Comparison of ENCODE assay signal across 21 cellular contexts in the genomic region with DNA sequence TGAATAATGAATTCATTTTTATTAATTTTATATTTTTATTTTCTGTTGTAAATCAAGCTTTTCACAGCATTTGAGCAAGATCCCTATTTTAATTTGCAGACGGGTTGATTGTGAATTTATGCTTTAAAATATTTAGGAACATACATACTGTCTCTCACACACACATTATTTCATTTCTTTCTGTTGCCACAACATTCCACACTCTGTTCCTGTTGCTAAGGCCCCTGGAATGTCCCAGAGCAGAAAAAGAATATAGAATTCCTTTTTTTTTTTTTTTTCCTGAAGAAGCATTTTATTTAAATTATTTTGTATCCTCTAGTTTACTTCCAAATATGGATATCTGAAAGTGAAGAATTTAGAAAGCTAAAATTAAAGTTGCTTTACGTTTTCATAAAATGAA. TPM values are rescaled to one million over a fixed set of nuclear protein-coding genes. Genes with fewer than 3 reads are reported as not detected.
A peak's percentile ranks its signal among the peaks of the same experiment; 100 is the strongest.
DNase-seq lines count a peak whose midpoint lies in the region; ATAC-seq and TF ChIP-seq lines count a peak whose summit lies in the region.
"Had no signal": no experiment of that assay in that cellular context is flagged by ENCODE, and none has a peak within 500 bp of the region (broad histone marks: within the 10 kb centered on the region; RNA-seq: fewer than 3 reads in every experiment).

No MANE protein-coding gene starts in this region.

- H3K4me2 ChIP-seq in IMR-90 (ENCODE audit: low read depth, low read length), result no peak overlapping the region
- no peak overlapping the region for H3K4me2 ChIP-seq in skeletal muscle satellite cell (ENCODE audit: low read length)

- H4K91ac ChIP-seq in IMR-90 (ENCODE audit: insufficient read depth, low read depth, low read length), result peak overlapping the region; percentile 34; the same call in 1 of the 2 replicates

- peak overlapping the region; percentile 64; the same call in 1 of the 2 replicates for H3K4ac ChIP-seq in IMR-90 (ENCODE audit: low read depth, low read length)

- DNase-seq in IMR-90 (peak; percentile 74), cardiac fibroblast (ENCODE audit: low read depth in 2 of 2) (peak; percentile 80 to 83), foreskin keratinocyte (peak in 1 of 2 donors; percentile 44), NCI-H2107 (lab: John Stamatoyannopoulos, UW) (no peak), pons (ENCODE audit: low spot score) (no peak), middle frontal gyrus (ENCODE audit: extremely low spot score, low spot score) (no peak)
- DNase-seq: activated CD4-positive, alpha-beta T cell treated with anti-CD3 and anti-CD28 coated beads for 1 hour; activated CD8-positive, alpha-beta memory T cell treated with anti-CD3 and anti-CD28 coated beads, Interleukin-2, amount 50 U/mL, for 48 hours; C1 segment of cervical spinal cord; DMS79 treated with DMSO at 0.1 percent for 48 hours; dorsolateral prefrontal cortex; gastrocnemius medialis; NCI-H2081 treated with DMSO at 0.1 percent for 48 hours; nucleus accumbens; small intestine; stimulated activated naive CD4-positive, alpha-beta T cell had no signal

- no peak overlapping the region for H4K5ac ChIP-seq in IMR-90 (ENCODE audit: low read depth, low read length)

- H3K79me1 ChIP-seq in IMR-90 (ENCODE audit: low read depth in 1 of 2, low read length in 2 of 2), result peaks cover 49 to 72% of the 10 kb centered on the region in 2 experiments

- H2BK15ac ChIP-seq in IMR-90 (ENCODE audit: low read depth, low read length), result no peak overlapping the region; the same call in 2 of the 3 replicates

- intact Hi-C loops in IMR-90 (cut with micrococcal nuclease), result no loop called here

- TF ChIP-seq RAD21 in IMR-90 (IDR thresholded peaks at IDR 0.05; ENCODE audit: low read length), result no peak

- H3K9me1 ChIP-seq in IMR-90 (ENCODE audit: insufficient read depth, low read length), result peaks cover 33% of the 10 kb centered on the region

- H2BK20ac ChIP-seq in IMR-90 (ENCODE audit: low read depth, low read length), result 0 out of 2 replicates have a peak overlapping the region, but pooled peaks have one; percentile 55

- H2BK5ac ChIP-seq in IMR-90 (ENCODE audit: low read depth, low read length, poor library complexity, severe bottlenecking), result no peak overlapping the region

- peak; percentile 55 for ATAC-seq in IMR-90 (ENCODE audit: low read depth)
- ATAC-seq in foreskin keratinocyte, result peak; percentile 62
- ATAC-seq: gastrocnemius medialis had no signal

- in situ Hi-C loops in IMR-90 (cut with MboI; ENCODE audit: low sequenced_read_pairs), result no loop called here

- no peak overlapping the region for H2AK5ac ChIP-seq in IMR-90 (ENCODE audit: low read depth, low read length)

- H3K36me3 ChIP-seq in IMR-90 (ENCODE audit: control insufficient read depth, insufficient read depth, low read length), result peaks cover 2% of the 10 kb centered on the region; the same call in 1 of the 2 replicates
- H3K36me3 ChIP-seq in skeletal muscle satellite cell (ENCODE audit: insufficient read depth, low read length), result peaks cover 5% of the 10 kb centered on the region

- no peak overlapping the region for H2AFZ ChIP-seq in IMR-90 (replicated peaks; ENCODE audit: low read length, poor library complexity)

- H3K14ac ChIP-seq in IMR-90 (replicated peaks; ENCODE audit: low read depth, low read length), result no peak overlapping the region

- no peak overlapping the region for H3K4me3 ChIP-seq in IMR-90 (ENCODE audit: insufficient read depth, low read depth, low read length)
- H3K4me3 ChIP-seq in cardiac fibroblast (replicated peaks in 1 of 2; ENCODE audit: low read depth in 2 of 2, low read length in 2 of 2), result no peak overlapping the region
- no peak overlapping the region for H3K4me3 ChIP-seq in skeletal muscle satellite cell (ENCODE audit: low read length)
- H3K4me3 ChIP-seq: dorsolateral prefrontal cortex, gastrocnemius medialis had no signal

- dilution Hi-C loops in IMR-90 (cut with HindIII; ENCODE audit: low sequenced_read_pairs, unreplicated experiment), result no loop called here

- peak overlapping the region in 1 of 2 experiments; percentile 24; a peak in 1 of 4 replicates for H4K8ac ChIP-seq in IMR-90 (ENCODE audit: low read depth in 2 of 2, low read length in 2 of 2)

- H3K9ac ChIP-seq in IMR-90 (ENCODE audit: low read depth, low read length) (no peak overlapping the region), skeletal muscle satellite cell (ENCODE audit: low read depth, low read length) (peak overlapping the region; percentile 58)

- H2BK120ac ChIP-seq in IMR-90 (ENCODE audit: low read depth, low read length), result peak overlapping the region; percentile 49; the same call in 1 of the 2 replicates

- H3K27ac ChIP-seq in IMR-90 (ENCODE audit: insufficient read depth, low read length) (0 out of 2 replicates have a peak overlapping the region, but pooled peaks have one; percentile 20), foreskin keratinocyte (peak overlapping the region; percentile 1)
- H3K27ac ChIP-seq: dorsolateral prefrontal cortex, gastrocnemius medialis, RWPE1 had no signal

- H3K4me1 ChIP-seq in IMR-90 (ENCODE audit: control insufficient read depth, insufficient read depth, low read length) (peaks cover 6% of the 10 kb centered on the region), foreskin keratinocyte (peaks cover 8% of the 10 kb centered on the region), skeletal muscle satellite cell (ENCODE audit: control insufficient read depth, insufficient read depth, low read length) (peaks cover 32% of the 10 kb centered on the region)

- no TSS peak for BruUV-seq in IMR-90 (replicated peaks; lab: Mats Ljungman, UMichigan)

- TF ChIP-seq POLR2A in IMR-90 (IDR thresholded peaks at IDR 0.05; ENCODE audit: low read depth, low read length), result no peak

- H3K27me3 ChIP-seq in IMR-90 (ENCODE audit: control insufficient read depth, insufficient read depth, low read length) (no peaks in the 10 kb centered on the region), foreskin keratinocyte (no peaks in the 10 kb centered on the region), skeletal muscle satellite cell (ENCODE audit: control insufficient read depth, insufficient read depth, low read length) (no peaks in the 10 kb centered on the region)
- H3K27me3 ChIP-seq: dorsolateral prefrontal cortex, gastrocnemius medialis had no signal

- no peak overlapping the region for H3K56ac ChIP-seq in IMR-90 (ENCODE audit: extremely low read depth, insufficient read depth, low read length)

- TF ChIP-seq CTCF in IMR-90 (conservative IDR thresholded peaks at IDR 0.05; ENCODE audit: low read depth, low read length) (no peak), cardiac fibroblast (IDR thresholded peaks at IDR 0.05; ENCODE audit: low read depth, low read length) (no peak), foreskin keratinocyte (conservative IDR thresholded peaks at IDR 0.05) (no peak)

- no peaks in the 10 kb centered on the region for H3K9me3 ChIP-seq in IMR-90 (ENCODE audit: control insufficient read depth, insufficient read depth, low read length)
- H3K9me3 ChIP-seq in skeletal muscle satellite cell (replicated peaks; ENCODE audit: low read length), result no peaks in the 10 kb centered on the region
- H3K9me3 ChIP-seq: gastrocnemius medialis had no signal

- H4K20me1 ChIP-seq in IMR-90 (ENCODE audit: insufficient read depth, low read length), result peaks cover 32% of the 10 kb centered on the region

- H2AK9ac ChIP-seq in IMR-90 (replicated peaks; ENCODE audit: low read depth, low read length, poor library complexity), result no peak overlapping the region

- POLR2A ChIA-PET in IMR-90 (lab: Charles Lee; ENCODE audit: unreplicated experiment), result no interaction called here

- WGBS in IMR-90 (ENCODE audit: extremely low coverage in 2 of 2, insufficient read length in 1 of 2), 2 experiments, result no CpG with 5 or more reads among the region's 2 CpGs

- CTCF ChIA-PET in IMR-90 (lab: Yijun Ruan, JAX), result no interaction called here

- no peak overlapping the region for H3K18ac ChIP-seq in IMR-90 (ENCODE audit: low read depth, low read length)

- H3K23ac ChIP-seq in IMR-90 (ENCODE audit: low read depth, low read length), result no peak overlapping the region

TF ChIP-seq in IMR-90, 13 proteins besides CTCF, POLR2A, EP300 and RAD21:
- no peak for TF ChIP-seq BHLHE40 (IDR thresholded peaks at IDR 0.05; ENCODE audit: low read depth, low read length)
TF ChIP-seq in IMR-90: peak in this region for 0.

RNA-seq across cellular contexts. Expression of a gene that starts 36.8 kb away (rescaled TPM):
- total RNA-seq in IMR-90 (2012; rRNA removed) (not detected in 2 replicates), foreskin keratinocyte (not detected in 2 replicates)
- polyA plus RNA-seq in IMR-90 (2012; rRNA removed) (not detected in 2 replicates), foreskin keratinocyte (0.79 TPM in 1 of 2 replicates, not detected in the other)
- polyA plus RNA-seq in IMR-90 (2012; cell fraction: cytosol; rRNA removed), result not detected in 2 replicates
- polyA plus RNA-seq in IMR-90 (2012; cell fraction: nucleus; rRNA removed; ENCODE audit: low replicate concordance), result not detected in 2 replicates
- not detected in 2 replicates for total RNA-seq in skeletal muscle satellite cell (2012; rRNA removed)
- total RNA-seq: gastrocnemius medialis; mononuclear cell; T-helper 2 cell treated with Interferon-gamma antibody and Interleukin-4, amounts not matched to agents 100 ng/mL and 5 ng/mL, for 36 hours; urinary bladder had no signal
- polyA plus RNA-seq: small intestine, urinary bladder had no signal

Comparison
In these comparisons a context has a peak if more than half of its experiments do, and no peak if none do; other contexts are left out.
1. DNase-seq: peak in IMR-90 (single experiment) and cardiac fibroblast (2 of 2); none in NCI-H2107 (single experiment), pons (single experiment) and middle frontal gyrus (single experiment).